Comparison of ENCODE assay signal across 8 cellular contexts in genomic region chr17:82371333-82372062, GRCh38. TPM values are rescaled to one million over a fixed set of nuclear protein-coding genes. Genes with fewer than 3 reads are reported as not detected.
DNase-seq lines count a peak whose midpoint lies in the region; ATAC-seq and TF ChIP-seq lines count a peak whose summit lies in the region.

Gene UTS2R (plus strand): TSS chr17:82371765. CDS start chr17:82374325, 2,560 bp downstream.

- intact Hi-C loops in dorsolateral prefrontal cortex (cut with DNase I), result no loop called here

- H3K4me3 ChIP-seq in ACC112 (ENCODE audit: low read depth, low read length), result peak within 1 kb of the TSS; percentile 64
- H3K4me3 ChIP-seq in HEK293 (ENCODE audit: low read depth, low read length), result no peak within 1 kb of the TSS
- peak within 1 kb of the TSS in 56 of 59 donors; percentile 3 to 63 (median 40) for H3K4me3 ChIP-seq in dorsolateral prefrontal cortex

- H3K4me1 ChIP-seq in ACC112 (ENCODE audit: control insufficient read depth, insufficient read depth, low read length, unreplicated experiment) (no peaks in the 10 kb centered on the region), HEK293 (ENCODE audit: control insufficient read depth, insufficient read depth, low read length) (peaks cover 4% of the 10 kb centered on the region)

- CTCF ChIA-PET in HEK293 (lab: Yijun Ruan, JAX), result interaction anchor here (0.6 to 1.5 kb wide), 2 partner anchors 20 to 341 kb away, joined by 3 to 5 read pairs; no protein-coding TSS in a partner anchor

- POLR2A ChIA-PET in HEK293 (lab: Yijun Ruan, JAX), result no interaction called here

- DNase-seq in dorsolateral prefrontal cortex, result no peak
- peak; percentile 71 for DNase-seq in myocyte (ENCODE audit: low read depth)
- DNase-seq in UCSD-AML1 (lab: John Stamatoyannopoulos, UW; ENCODE audit: unreplicated experiment), result no peak
- no peak for DNase-seq in activated naive CD4-positive, alpha-beta T cell treated with Interleukin-2 at 50 U/mL for 16 hours
- DNase-seq in NCI-H1436 treated with DMSO at 0.1 percent for 48 hours (lab: John Stamatoyannopoulos, UW), result no peak

- peak within 1 kb of the TSS; percentile 55 for H2AFZ ChIP-seq in ACC112 (ENCODE audit: low read length, unreplicated experiment)

- TF ChIP-seq CTCF in HEK293 (tag by site-specific recombination; IDR thresholded peaks at IDR 0.05) (no peak), dorsolateral prefrontal cortex (IDR thresholded peaks at IDR 0.05 in 54 of 56, conservative IDR thresholded peaks at IDR 0.05 in 2 of 56; ENCODE audit: low read depth in 1 of 56, partially characterized antibody in 56 of 56) (no peak)

- no peaks in the 10 kb centered on the region for H3K79me2 ChIP-seq in ACC112 (ENCODE audit: control insufficient read depth, insufficient read depth, low read length, unreplicated experiment)

- H3K27me3 ChIP-seq in ACC112 (ENCODE audit: insufficient read depth, low read length) (peaks cover 57% of the 10 kb centered on the region), dorsolateral prefrontal cortex (peaks cover 0 to 94% (median 68%) of the 10 kb centered on the region in 45 donors)

- H3K36me3 ChIP-seq in ACC112 (ENCODE audit: insufficient read depth, low read length) (no peaks in the 10 kb centered on the region), HEK293 (ENCODE audit: control insufficient read depth in 2 of 2, insufficient read depth in 1 of 2, low read length in 2 of 2) (no peaks in the 10 kb centered on the region)

- H3K27ac ChIP-seq in ACC112 (ENCODE audit: low read depth, low read length), result no peak within 1 kb of the TSS
- H3K27ac ChIP-seq in HEK293 (ENCODE audit: extremely low read depth, low read depth, low read length), result no peak within 1 kb of the TSS
- peak within 1 kb of the TSS in 1 of 59 donors; percentile 10 for H3K27ac ChIP-seq in dorsolateral prefrontal cortex

- no peaks in the 10 kb centered on the region for H3K9me3 ChIP-seq in HEK293 (ENCODE audit: control insufficient read depth, insufficient read depth, low read depth, low read length)

- no peak for ATAC-seq in GM19351 (IDR thresholded peaks at IDR 0.05; ENCODE audit: unreplicated experiment)

TF ChIP-seq in HEK293, 187 proteins besides CTCF, POLR2A, EP300 and RAD21:
- TF ChIP-seq KLF8 (tag by site-specific recombination; IDR thresholded peaks at IDR 0.05), result peak; percentile 27; the same call in 1 of the 2 replicates
- TF ChIP-seq FEZF1 (tag by site-specific recombination; IDR thresholded peaks at IDR 0.05), result no peak
TF ChIP-seq in HEK293: peak in this region for 1.

RNA-seq across cellular contexts. Expression of gene UTS2R, which starts in this region (rescaled TPM):
- total RNA-seq in dorsolateral prefrontal cortex, result 1 to 10 TPM in 89 of 120 experiments, under 1 TPM in 26, not detected in 5; 0.43 to 6.8 (median 1.6) TPM
- 29.1 and 60.3 TPM in 2 replicates for total RNA-seq in myocyte
- polyA plus RNA-seq in myocyte (2012), result 12.9 TPM
